In the genomic region with DNA sequence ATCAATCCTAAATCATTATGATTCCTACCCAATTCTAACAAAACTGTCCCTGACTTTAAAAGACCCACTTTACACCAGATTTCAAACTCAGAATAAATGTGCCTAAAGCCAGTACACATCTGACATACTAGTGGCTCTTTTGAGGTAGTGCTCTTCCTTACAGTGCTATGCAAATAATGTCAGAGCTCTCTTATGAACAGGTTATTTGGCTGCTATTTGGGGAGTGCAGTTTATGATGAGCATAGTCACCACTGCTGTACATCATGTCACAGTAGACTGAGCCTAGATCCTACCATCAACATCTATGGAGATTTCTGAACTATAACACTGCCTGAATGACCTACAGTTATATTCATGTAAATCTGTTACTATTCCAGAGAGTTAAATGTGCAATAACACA, we compare ENCODE assay signal across 20 cellular contexts. TPM values are rescaled to one million over a fixed set of nuclear protein-coding genes. Genes with fewer than 3 reads are reported as not detected.
"Had no signal": no experiment of that assay in that cellular context is flagged by ENCODE, and none has a peak within 500 bp of the region (broad histone marks: within the 10 kb centered on the region; RNA-seq: fewer than 3 reads in every experiment).

No MANE protein-coding gene starts in this region.

- H3K27me3 ChIP-seq: esophagus muscularis mucosa had no signal

- ATAC-seq: activated CD4-positive, alpha-beta T cell treated with anti-CD3 and anti-CD28 coated beads for 36 hours; activated CD8-positive, alpha-beta T cell treated with anti-CD3 and anti-CD28 coated beads for 36 hours; activated T-cell treated with anti-CD3 and anti-CD28 coated beads, Interleukin-2, amount 50 U/mL, for 72 hours; left cardiac atrium; naive thymus-derived CD4-positive, alpha-beta T cell; right cardiac atrium had no signal

- H3K27me3 Mint-ChIP-seq: activated CD4-positive, alpha-beta T cell treated with anti-CD3 and anti-CD28 coated beads for 36 hours; activated CD8-positive, alpha-beta T cell treated with anti-CD3 and anti-CD28 coated beads for 36 hours; activated naive CD8-positive, alpha-beta T cell treated with anti-CD3 and anti-CD28 coated beads, Interleukin-2, amount 10 ng/mL, durations not matched to agents 7 days and 5 days had no signal

- H3K27ac Mint-ChIP-seq: activated CD4-positive, alpha-beta T cell treated with anti-CD3 and anti-CD28 coated beads for 36 hours; activated CD8-positive, alpha-beta T cell treated with anti-CD3 and anti-CD28 coated beads for 36 hours; activated naive CD8-positive, alpha-beta T cell treated with anti-CD3 and anti-CD28 coated beads, Interleukin-2, amount 10 ng/mL, durations not matched to agents 7 days and 5 days; activated T-cell treated with anti-CD3 and anti-CD28 coated beads, Interleukin-2, amount 50 U/mL, for 72 hours; naive thymus-derived CD4-positive, alpha-beta T cell had no signal

- H3K36me3 ChIP-seq: breast epithelium, esophagus muscularis mucosa had no signal

- H3K9me3 Mint-ChIP-seq: activated CD8-positive, alpha-beta T cell treated with anti-CD3 and anti-CD28 coated beads for 36 hours; activated naive CD8-positive, alpha-beta T cell treated with anti-CD3 and anti-CD28 coated beads, Interleukin-2, amount 10 ng/mL, durations not matched to agents 7 days and 5 days; naive thymus-derived CD4-positive, alpha-beta T cell had no signal

- H3K9me3 ChIP-seq: breast epithelium, esophagus muscularis mucosa had no signal

- H3K27ac ChIP-seq: breast epithelium, dorsolateral prefrontal cortex, esophagus muscularis mucosa had no signal

- DNase-seq: activated CD4-positive, alpha-beta T cell treated with anti-CD3 and anti-CD28 coated beads for 36 hours; activated CD8-positive, alpha-beta memory T cell treated with anti-CD3 and anti-CD28 coated beads, Interleukin-2, amount 50 U/mL, for 4 hours; activated CD8-positive, alpha-beta T cell treated with anti-CD3 and anti-CD28 coated beads for 36 hours; activated gamma-delta T cell treated with Interleukin-2 at 50 U/mL for 16 hours; activated naive CD8-positive, alpha-beta T cell treated with anti-CD3 and anti-CD28 coated beads, Interleukin-2, amount 10 ng/mL, durations not matched to agents 7 days and 5 days; activated T-cell treated with anti-CD3 and anti-CD28 coated beads, Interleukin-2, amount 50 U/mL, for 72 hours; anterior cingulate cortex; dorsolateral prefrontal cortex; glutamatergic neuron; left cardiac atrium; naive thymus-derived CD4-positive, alpha-beta T cell; right cardiac atrium; small intestine had no signal

- H3K4me1 Mint-ChIP-seq: activated CD4-positive, alpha-beta T cell treated with anti-CD3 and anti-CD28 coated beads for 36 hours; activated naive CD8-positive, alpha-beta T cell treated with anti-CD3 and anti-CD28 coated beads, Interleukin-2, amount 10 ng/mL, durations not matched to agents 7 days and 5 days; naive thymus-derived CD4-positive, alpha-beta T cell had no signal

- H3K4me3 ChIP-seq: breast epithelium, dorsolateral prefrontal cortex, esophagus muscularis mucosa had no signal

- H3K4me1 ChIP-seq: breast epithelium, esophagus muscularis mucosa had no signal

- H3K36me3 Mint-ChIP-seq: activated naive CD8-positive, alpha-beta T cell treated with anti-CD3 and anti-CD28 coated beads, Interleukin-2, amount 10 ng/mL, durations not matched to agents 7 days and 5 days; naive thymus-derived CD4-positive, alpha-beta T cell had no signal

- H3K4me3 Mint-ChIP-seq: activated CD4-positive, alpha-beta T cell treated with anti-CD3 and anti-CD28 coated beads for 36 hours; activated CD8-positive, alpha-beta T cell treated with anti-CD3 and anti-CD28 coated beads for 36 hours; activated naive CD8-positive, alpha-beta T cell treated with anti-CD3 and anti-CD28 coated beads, Interleukin-2, amount 10 ng/mL, durations not matched to agents 7 days and 5 days; activated T-cell treated with anti-CD3 and anti-CD28 coated beads, Interleukin-2, amount 50 U/mL, for 72 hours; naive thymus-derived CD4-positive, alpha-beta T cell had no signal

RNA-seq across cellular contexts. Expression of a gene that starts 50.4 kb away (rescaled TPM):
- total RNA-seq: activated CD8-positive, alpha-beta T cell treated with anti-CD3 and anti-CD28 coated beads for 36 hours; breast epithelium; chondrocyte; dorsolateral prefrontal cortex; esophagus muscularis mucosa; fibroblast of villous mesenchyme; left cardiac atrium; lung microvascular endothelial cell; naive thymus-derived CD4-positive, alpha-beta T cell; posterior vena cava; right cardiac atrium; urinary bladder had no signal
- polyA plus RNA-seq: right cardiac atrium, small intestine, urinary bladder had no signal
